Comparison of ENCODE assay signal across 16 cellular contexts in the genomic region with DNA sequence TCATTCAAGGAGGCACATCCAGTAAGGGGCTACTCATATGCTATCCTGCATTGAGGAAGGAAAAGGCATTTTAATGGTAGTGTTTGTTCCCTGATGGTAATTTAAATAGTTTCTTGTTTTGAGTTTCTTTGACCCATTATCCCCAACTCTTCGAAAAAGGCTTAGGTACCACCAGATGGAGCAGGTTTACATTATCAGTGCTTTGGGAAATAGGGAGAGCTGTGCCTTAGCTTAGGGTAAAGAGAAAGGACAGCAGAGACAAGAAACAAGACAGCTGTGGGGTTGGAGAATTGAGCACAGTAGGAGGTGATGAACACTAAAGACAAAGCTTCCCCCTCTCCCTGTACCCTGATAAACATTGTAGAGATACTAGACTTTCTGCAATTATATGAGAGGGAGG. TPM values are rescaled to one million over a fixed set of nuclear protein-coding genes. Genes with fewer than 3 reads are reported as not detected.
A peak's percentile ranks its signal among the peaks of the same experiment; 100 is the strongest.
DNase-seq lines count a peak whose midpoint lies in the region; ATAC-seq and TF ChIP-seq lines count a peak whose summit lies in the region.
"Had no signal": no experiment of that assay in that cellular context is flagged by ENCODE, and none has a peak within 500 bp of the region (broad histone marks: within the 10 kb centered on the region; RNA-seq: fewer than 3 reads in every experiment).

No MANE protein-coding gene starts in this region.

- H3K9me3 Mint-ChIP-seq in GM23338 (no peaks in the 10 kb centered on the region), chondrocyte (ENCODE audit: low read depth) (no peaks in the 10 kb centered on the region)
- H3K9me3 Mint-ChIP-seq: CD4-positive, alpha-beta T cell; HFFc6 had no signal

- H3K4me1 Mint-ChIP-seq in GM23338 (peaks cover 13% of the 10 kb centered on the region), chondrocyte (ENCODE audit: low read depth) (no peaks in the 10 kb centered on the region)
- H3K4me1 Mint-ChIP-seq: B cell had no signal

- H3K9ac ChIP-seq in PC-3 (ENCODE audit: low read length) = no peak overlapping the region

- no peak overlapping the region for H3K4me3 ChIP-seq in GM23338
- H3K4me3 ChIP-seq in PC-3 (ENCODE audit: low read length) = no peak overlapping the region
- no peak overlapping the region for H3K4me3 ChIP-seq in iPS DF 6.9 (ENCODE audit: low read length)
- H3K4me3 ChIP-seq in coronary artery = no peak overlapping the region
- H3K4me3 ChIP-seq: GM12878 had no signal

- WGBS in iPS DF 6.9 (ENCODE audit: insufficient coverage, insufficient read length) = no CpG with 5 or more reads among the region's 1 CpG

- H2AFZ ChIP-seq in GM23338 = no peak overlapping the region
- no peak overlapping the region for H2AFZ ChIP-seq in PC-3 (ENCODE audit: low read length)

- H3K9me3 ChIP-seq in PC-3 (ENCODE audit: low read length) (no peaks in the 10 kb centered on the region), iPS DF 6.9 (ENCODE audit: control insufficient read depth, insufficient read depth, low read length) (no peaks in the 10 kb centered on the region)

- CTCF ChIA-PET in PC-3 (lab: Charles Lee) (interaction anchor here (0.7 kb wide), 1 partner anchor 27 kb away, joined by 3 read pairs; no protein-coding TSS in a partner anchor), RWPE1 (lab: Yijun Ruan, JAX) (no interaction called here)

- no TSS peak for BruUV-seq in PC-3 (replicated peaks; lab: Mats Ljungman, UMichigan)

- DNase-seq in GM23338 (ENCODE audit: low spot score) (peak; percentile 52), PC-3 (no peak), chondrocyte (ENCODE audit: low spot score) (no peak), iPS DF 6.9 (ENCODE audit: low read depth, low spot score) (no peak), RWPE1 (ENCODE audit: low spot score) (no peak), coronary artery (ENCODE audit: low spot score) (no peak), NCI-H774 (lab: John Stamatoyannopoulos, UW) (no peak)
- DNase-seq: C1 segment of cervical spinal cord; Calu3; CD4-positive, alpha-beta T cell; DMS 273 treated with DMSO at 0.1 percent for 48 hours; GOT3; HCEC 1CT; HFFc6 had no signal

- no peaks in the 10 kb centered on the region for H3K4me1 ChIP-seq in GM23338 (ENCODE audit: insufficient read depth)
- no peaks in the 10 kb centered on the region for H3K4me1 ChIP-seq in PC-3 (ENCODE audit: insufficient read depth, low read length)
- peaks cover 2% of the 10 kb centered on the region; the same call in 1 of the 2 replicates for H3K4me1 ChIP-seq in iPS DF 6.9 (ENCODE audit: control insufficient read depth, insufficient read depth, low read length)

- peak; percentile 66 for ATAC-seq in GM23338
- ATAC-seq in PC-3 = no peak
- ATAC-seq: GM12878 had no signal

- TF ChIP-seq CTCF in GM23338 (conservative IDR thresholded peaks at IDR 0.05; ENCODE audit: low read depth in 2 of 2) = peak; percentile 26 to 48; a peak in 2 of 4 replicates
- 0 out of 2 replicates have a peak, but pooled peaks have one; percentile 14 for TF ChIP-seq CTCF in PC-3 (conservative IDR thresholded peaks at IDR 0.05; ENCODE audit: low read depth, low read length)
- TF ChIP-seq CTCF in chondrocyte (IDR thresholded peaks at IDR 0.05) = peak; percentile 40
- TF ChIP-seq CTCF in RWPE1 (conservative IDR thresholded peaks at IDR 0.05; ENCODE audit: low read depth) = no peak
- TF ChIP-seq CTCF in coronary artery (IDR thresholded peaks at IDR 0.05) = no peak

- H3K4me3 Mint-ChIP-seq in GM23338 (no peak overlapping the region), chondrocyte (ENCODE audit: unreplicated experiment) (no peak overlapping the region)
- H3K4me3 Mint-ChIP-seq: B cell; CD4-positive, alpha-beta T cell; HFFc6 had no signal

- H3K27ac ChIP-seq in GM23338 (ENCODE audit: low read depth) (peak overlapping the region; percentile 78), PC-3 (ENCODE audit: low read length) (no peak overlapping the region), iPS DF 6.9 (ENCODE audit: low read length) (peak overlapping the region; percentile 45), RWPE1 (no peak overlapping the region), coronary artery (no peak overlapping the region)

- POLR2A ChIA-PET in PC-3 (lab: Charles Lee; ENCODE audit: unreplicated experiment) = interaction anchor here (0.6 kb wide), 1 partner anchor 105 kb away, joined by 3 read pairs; no protein-coding TSS in a partner anchor
- POLR2A ChIA-PET in RWPE1 (lab: Yijun Ruan, JAX; ENCODE audit: low non-redundant PET) = no interaction called here

- H3K4me2 ChIP-seq in GM23338 = no peak overlapping the region
- H3K4me2 ChIP-seq in PC-3 (ENCODE audit: low read length) = no peak overlapping the region

- H3K79me2 ChIP-seq in GM23338 (replicated peaks; ENCODE audit: insufficient read depth) = no peaks in the 10 kb centered on the region
- H3K79me2 ChIP-seq in PC-3 (ENCODE audit: low read length) = no peaks in the 10 kb centered on the region

- H3K27me3 ChIP-seq in GM23338 (ENCODE audit: insufficient read depth) = no peaks in the 10 kb centered on the region
- H3K27me3 ChIP-seq in PC-3 (ENCODE audit: low read length) = peaks cover 23% of the 10 kb centered on the region
- no peaks in the 10 kb centered on the region for H3K27me3 ChIP-seq in iPS DF 6.9 (ENCODE audit: control insufficient read depth, insufficient read depth, low read length)

- H3K36me3 ChIP-seq in GM23338 (ENCODE audit: insufficient read depth) (no peaks in the 10 kb centered on the region), PC-3 (ENCODE audit: low read depth, low read length) (no peaks in the 10 kb centered on the region), iPS DF 6.9 (ENCODE audit: control insufficient read depth, insufficient read depth, low read length) (no peaks in the 10 kb centered on the region)

- no peaks in the 10 kb centered on the region; the same call in 2 of the 3 replicates for H3K36me3 Mint-ChIP-seq in GM23338 (ENCODE audit: low read depth)
- no peaks in the 10 kb centered on the region for H3K36me3 Mint-ChIP-seq in chondrocyte (ENCODE audit: low read depth)

- no peaks in the 10 kb centered on the region for H3F3A ChIP-seq in GM23338 (replicated peaks; ENCODE audit: low read depth)
- H3F3A ChIP-seq in PC-3 (ENCODE audit: low read length, unreplicated experiment) = no peaks in the 10 kb centered on the region

- H3K27ac Mint-ChIP-seq in GM23338 (0 out of 2 replicates have a peak overlapping the region, but pooled peaks have one; percentile 22), chondrocyte (ENCODE audit: unreplicated experiment) (no peak overlapping the region)
- H3K27ac Mint-ChIP-seq: B cell; CD4-positive, alpha-beta T cell; HFFc6 had no signal

- intact Hi-C loops in PC-3 (cut with micrococcal nuclease) = loop anchor here (5.0 to 10.0 kb wide), 2 partner anchors 128 to 434 kb away; no protein-coding TSS in a partner anchor

- H3K9me2 ChIP-seq in GM23338 (ENCODE audit: insufficient read depth) (no peaks in the 10 kb centered on the region), PC-3 (replicated peaks; ENCODE audit: low read length) (no peaks in the 10 kb centered on the region)

- H3K27me3 Mint-ChIP-seq in GM23338 (ENCODE audit: insufficient read depth, low read depth, poor library complexity) (no peaks in the 10 kb centered on the region), chondrocyte (ENCODE audit: low read depth) (peaks cover 15% of the 10 kb centered on the region)
- H3K27me3 Mint-ChIP-seq: CD4-positive, alpha-beta T cell had no signal

- H4K20me1 ChIP-seq in GM23338 (replicated peaks; ENCODE audit: insufficient read depth) (no peaks in the 10 kb centered on the region), PC-3 (ENCODE audit: low read length) (no peaks in the 10 kb centered on the region)

TF ChIP-seq in GM23338, 12 proteins besides CTCF, POLR2A, EP300 and RAD21:
- TF ChIP-seq, protein P1, sequence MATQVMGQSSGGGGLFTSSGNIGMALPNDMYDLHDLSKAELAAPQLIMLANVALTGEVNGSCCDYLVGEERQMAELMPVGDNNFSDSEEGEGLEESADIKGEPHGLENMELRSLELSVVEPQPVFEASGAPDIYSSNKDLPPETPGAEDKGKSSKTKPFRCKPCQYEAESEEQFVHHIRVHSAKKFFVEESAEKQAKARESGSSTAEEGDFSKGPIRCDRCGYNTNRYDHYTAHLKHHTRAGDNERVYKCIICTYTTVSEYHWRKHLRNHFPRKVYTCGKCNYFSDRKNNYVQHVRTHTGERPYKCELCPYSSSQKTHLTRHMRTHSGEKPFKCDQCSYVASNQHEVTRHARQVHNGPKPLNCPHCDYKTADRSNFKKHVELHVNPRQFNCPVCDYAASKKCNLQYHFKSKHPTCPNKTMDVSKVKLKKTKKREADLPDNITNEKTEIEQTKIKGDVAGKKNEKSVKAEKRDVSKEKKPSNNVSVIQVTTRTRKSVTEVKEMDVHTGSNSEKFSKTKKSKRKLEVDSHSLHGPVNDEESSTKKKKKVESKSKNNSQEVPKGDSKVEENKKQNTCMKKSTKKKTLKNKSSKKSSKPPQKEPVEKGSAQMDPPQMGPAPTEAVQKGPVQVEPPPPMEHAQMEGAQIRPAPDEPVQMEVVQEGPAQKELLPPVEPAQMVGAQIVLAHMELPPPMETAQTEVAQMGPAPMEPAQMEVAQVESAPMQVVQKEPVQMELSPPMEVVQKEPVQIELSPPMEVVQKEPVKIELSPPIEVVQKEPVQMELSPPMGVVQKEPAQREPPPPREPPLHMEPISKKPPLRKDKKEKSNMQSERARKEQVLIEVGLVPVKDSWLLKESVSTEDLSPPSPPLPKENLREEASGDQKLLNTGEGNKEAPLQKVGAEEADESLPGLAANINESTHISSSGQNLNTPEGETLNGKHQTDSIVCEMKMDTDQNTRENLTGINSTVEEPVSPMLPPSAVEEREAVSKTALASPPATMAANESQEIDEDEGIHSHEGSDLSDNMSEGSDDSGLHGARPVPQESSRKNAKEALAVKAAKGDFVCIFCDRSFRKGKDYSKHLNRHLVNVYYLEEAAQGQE (IDR thresholded peaks at IDR 0.05; ENCODE audit: unreplicated experiment) = no peak
- TF ChIP-seq JUNB (IDR thresholded peaks at IDR 0.05; ENCODE audit: unreplicated experiment) = no peak

RNA-seq across cellular contexts. Expression of gene HELB, which starts 29.1 kb away (rescaled TPM):
- total RNA-seq in GM23338 (2014; rRNA removed; shearing (Covaris generic)) = 11.9 and 18.2 TPM in 2 replicates
- polyA plus RNA-seq in GM23338 (2016; fragmentation: Nextera tagmentation; extraction: Ambion mirVana) = 2.7 and 3.1 TPM in 2 replicates
- total RNA-seq in PC-3 (2014; rRNA removed) (2.1 and 2.7 TPM in 2 replicates), chondrocyte (1.5 to 2.9 TPM (median 2.3 TPM) in 3 replicates)

Comparison
In these comparisons a context has a peak if more than half of its experiments do, and no peak if none do; other contexts are left out.
1. H3K27ac ChIP-seq: peak in GM23338 (single experiment) and iPS DF 6.9 (single experiment); none in PC-3 (single experiment), RWPE1 (single experiment) and coronary artery (0 of 2).
2. CTCF ChIP-seq: peak in GM23338 (2 of 2), PC-3 (single experiment) and chondrocyte (single experiment); none in RWPE1 (single experiment) and coronary artery (single experiment).